In genomic region chr10:11209810-11210141, GRCh38 we compare ENCODE assay signal across 10 cellular contexts.
DNase-seq lines count a peak whose midpoint lies in the region; ATAC-seq and TF ChIP-seq lines count a peak whose summit lies in the region.
"Had no signal": no experiment of that assay in that cellular context is flagged by ENCODE, and none has a peak within 500 bp of the region (broad histone marks: within the 10 kb centered on the region; RNA-seq: fewer than 3 reads in every experiment).

No MANE protein-coding gene starts in this region.

- POLR2A ChIA-PET in activated CD4-positive, alpha-beta memory T cell treated with anti-CD3 and anti-CD28 coated beads for 36 hours (lab: Charles Lee), result interaction anchor here (0.8 to 5.0 kb wide), 14 partner anchors 8 to 60 kb away, joined by 3 to 28 read pairs (median 4); no protein-coding TSS in a partner anchor

- H3K4me3 ChIP-seq in WERI-Rb-1 (ENCODE audit: low read depth, low read length), result no peak overlapping the region
- H3K4me3 ChIP-seq: stomach had no signal

- no peaks in the 10 kb centered on the region for H3K9me3 Mint-ChIP-seq in activated CD4-positive, alpha-beta memory T cell treated with anti-CD3 and anti-CD28 coated beads for 36 hours
- H3K9me3 Mint-ChIP-seq in osteocyte (ENCODE audit: unreplicated experiment), result no peaks in the 10 kb centered on the region
- H3K9me3 Mint-ChIP-seq: H9 had no signal

- H3K27ac Mint-ChIP-seq in activated CD4-positive, alpha-beta memory T cell treated with anti-CD3 and anti-CD28 coated beads for 36 hours, result peak overlapping the region; percentile 92
- H3K27ac Mint-ChIP-seq in osteocyte (ENCODE audit: unreplicated experiment), result peak overlapping the region; percentile 54
- H3K27ac Mint-ChIP-seq: H9 had no signal

- H3K4me1 Mint-ChIP-seq in activated CD4-positive, alpha-beta memory T cell treated with anti-CD3 and anti-CD28 coated beads for 36 hours (ENCODE audit: low read depth), result peaks cover 97% of the 10 kb centered on the region
- peaks cover 14% of the 10 kb centered on the region for H3K4me1 Mint-ChIP-seq in osteocyte (ENCODE audit: unreplicated experiment)

- TF ChIP-seq CTCF in osteocyte (IDR thresholded peaks at IDR 0.05), result no peak
- TF ChIP-seq CTCF in WERI-Rb-1 (IDR thresholded peaks at IDR 0.05; ENCODE audit: low read depth, low read length), result no peak

- no peaks in the 10 kb centered on the region for H3K9me3 ChIP-seq in WERI-Rb-1 (ENCODE audit: severe bottlenecking)
- H3K9me3 ChIP-seq: stomach had no signal

- H3K27me3 ChIP-seq in WERI-Rb-1 (ENCODE audit: insufficient read depth, low read depth, severe bottlenecking), result no peaks in the 10 kb centered on the region
- H3K27me3 ChIP-seq: stomach had no signal

- CTCF ChIA-PET in activated CD4-positive, alpha-beta memory T cell treated with anti-CD3 and anti-CD28 coated beads for 36 hours (lab: Charles Lee), result interaction anchor here (0.9 to 1.3 kb wide), 5 partner anchors 9 to 63 kb away, joined by 3 to 5 read pairs (median 4); no protein-coding TSS in a partner anchor

- H3K27me3 Mint-ChIP-seq in activated CD4-positive, alpha-beta memory T cell treated with anti-CD3 and anti-CD28 coated beads for 36 hours, result no peaks in the 10 kb centered on the region
- H3K27me3 Mint-ChIP-seq in osteocyte (ENCODE audit: unreplicated experiment), result no peaks in the 10 kb centered on the region

- DNase-seq in activated CD4-positive, alpha-beta memory T cell treated with anti-CD3 and anti-CD28 coated beads for 36 hours, result no peak
- DNase-seq in osteocyte (ENCODE audit: extremely low spot score, unreplicated experiment) (no peak), WERI-Rb-1 (no peak), germinal center (ENCODE audit: low spot score) (no peak)
- no peak for DNase-seq in stimulated activated CD4-positive, alpha-beta T cell treated with anti-CD3 and anti-CD28 coated beads, Interleukin-4, amount 100 ng/mL, for 4 hours
- DNase-seq: effector CD8-positive, alpha-beta T cell; H9; stomach had no signal

- peak overlapping the region; percentile 65 for H3K4me3 Mint-ChIP-seq in activated CD4-positive, alpha-beta memory T cell treated with anti-CD3 and anti-CD28 coated beads for 36 hours
- H3K4me3 Mint-ChIP-seq in osteocyte (ENCODE audit: unreplicated experiment), result no peak overlapping the region
- H3K4me3 Mint-ChIP-seq: H9 had no signal

- H3K36me3 Mint-ChIP-seq in activated CD4-positive, alpha-beta memory T cell treated with anti-CD3 and anti-CD28 coated beads for 36 hours, result peaks cover 56% of the 10 kb centered on the region
- H3K36me3 Mint-ChIP-seq in osteocyte (ENCODE audit: unreplicated experiment), result no peaks in the 10 kb centered on the region

- peak; percentile 24 for ATAC-seq in GM19035 (IDR thresholded peaks at IDR 0.05; ENCODE audit: unreplicated experiment)
- peak; percentile 45 for ATAC-seq in HG02759 (IDR thresholded peaks at IDR 0.05; ENCODE audit: unreplicated experiment)

- intact Hi-C loops in activated CD4-positive, alpha-beta memory T cell treated with anti-CD3 and anti-CD28 coated beads for 36 hours (cut with micrococcal nuclease), result loop anchor here (1.0 kb wide), 4 partner anchors 9 to 31 kb away; no protein-coding TSS in a partner anchor

- no peaks in the 10 kb centered on the region for H3K36me3 ChIP-seq in WERI-Rb-1

- H3K27ac ChIP-seq in WERI-Rb-1, result no peak overlapping the region
